Comparison of ENCODE assay signal across 1 cellular context in the genomic region with DNA sequence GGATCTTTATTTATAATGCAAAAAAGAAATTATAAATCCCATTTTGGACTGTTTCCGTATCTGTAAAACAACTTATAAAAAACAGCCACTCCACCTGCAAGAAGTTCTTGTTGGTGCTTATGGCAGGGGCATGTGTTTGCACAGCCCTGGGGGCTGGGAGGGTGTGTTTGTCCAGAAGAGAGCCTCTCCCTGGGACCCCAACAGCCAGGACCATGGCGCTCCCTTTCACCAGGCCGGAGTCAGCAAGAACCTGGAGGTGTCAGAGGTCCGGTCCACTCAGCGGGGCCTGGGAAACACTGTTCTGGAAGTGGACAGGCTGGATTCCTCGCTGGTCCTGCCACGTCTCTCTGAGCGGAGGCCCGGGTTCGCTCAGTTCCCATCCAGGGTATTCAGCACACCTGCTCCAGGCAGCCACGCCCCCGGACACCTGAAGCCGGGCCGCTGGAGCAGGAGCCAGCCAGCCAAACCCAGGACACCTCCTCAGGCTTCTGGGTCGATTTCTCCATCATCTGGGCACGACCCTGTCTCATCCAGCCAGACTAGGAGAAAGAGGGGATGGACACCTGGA.
TF ChIP-seq lines count a peak whose summit lies in the region.

No MANE protein-coding gene starts in this region.

TF ChIP-seq in WTC11, 78 proteins besides CTCF, POLR2A, EP300 and RAD21:
- TF ChIP-seq, protein P1, sequence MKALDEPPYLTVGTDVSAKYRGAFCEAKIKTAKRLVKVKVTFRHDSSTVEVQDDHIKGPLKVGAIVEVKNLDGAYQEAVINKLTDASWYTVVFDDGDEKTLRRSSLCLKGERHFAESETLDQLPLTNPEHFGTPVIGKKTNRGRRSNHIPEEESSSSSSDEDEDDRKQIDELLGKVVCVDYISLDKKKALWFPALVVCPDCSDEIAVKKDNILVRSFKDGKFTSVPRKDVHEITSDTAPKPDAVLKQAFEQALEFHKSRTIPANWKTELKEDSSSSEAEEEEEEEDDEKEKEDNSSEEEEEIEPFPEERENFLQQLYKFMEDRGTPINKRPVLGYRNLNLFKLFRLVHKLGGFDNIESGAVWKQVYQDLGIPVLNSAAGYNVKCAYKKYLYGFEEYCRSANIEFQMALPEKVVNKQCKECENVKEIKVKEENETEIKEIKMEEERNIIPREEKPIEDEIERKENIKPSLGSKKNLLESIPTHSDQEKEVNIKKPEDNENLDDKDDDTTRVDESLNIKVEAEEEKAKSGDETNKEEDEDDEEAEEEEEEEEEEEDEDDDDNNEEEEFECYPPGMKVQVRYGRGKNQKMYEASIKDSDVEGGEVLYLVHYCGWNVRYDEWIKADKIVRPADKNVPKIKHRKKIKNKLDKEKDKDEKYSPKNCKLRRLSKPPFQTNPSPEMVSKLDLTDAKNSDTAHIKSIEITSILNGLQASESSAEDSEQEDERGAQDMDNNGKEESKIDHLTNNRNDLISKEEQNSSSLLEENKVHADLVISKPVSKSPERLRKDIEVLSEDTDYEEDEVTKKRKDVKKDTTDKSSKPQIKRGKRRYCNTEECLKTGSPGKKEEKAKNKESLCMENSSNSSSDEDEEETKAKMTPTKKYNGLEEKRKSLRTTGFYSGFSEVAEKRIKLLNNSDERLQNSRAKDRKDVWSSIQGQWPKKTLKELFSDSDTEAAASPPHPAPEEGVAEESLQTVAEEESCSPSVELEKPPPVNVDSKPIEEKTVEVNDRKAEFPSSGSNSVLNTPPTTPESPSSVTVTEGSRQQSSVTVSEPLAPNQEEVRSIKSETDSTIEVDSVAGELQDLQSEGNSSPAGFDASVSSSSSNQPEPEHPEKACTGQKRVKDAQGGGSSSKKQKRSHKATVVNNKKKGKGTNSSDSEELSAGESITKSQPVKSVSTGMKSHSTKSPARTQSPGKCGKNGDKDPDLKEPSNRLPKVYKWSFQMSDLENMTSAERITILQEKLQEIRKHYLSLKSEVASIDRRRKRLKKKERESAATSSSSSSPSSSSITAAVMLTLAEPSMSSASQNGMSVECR (CRISPR knock-in tag; IDR thresholded peaks at IDR 0.05; ENCODE audit: borderline replicate concordance), result no peak
